14 cellular contexts compared by ENCODE assay signal in the genomic region with DNA sequence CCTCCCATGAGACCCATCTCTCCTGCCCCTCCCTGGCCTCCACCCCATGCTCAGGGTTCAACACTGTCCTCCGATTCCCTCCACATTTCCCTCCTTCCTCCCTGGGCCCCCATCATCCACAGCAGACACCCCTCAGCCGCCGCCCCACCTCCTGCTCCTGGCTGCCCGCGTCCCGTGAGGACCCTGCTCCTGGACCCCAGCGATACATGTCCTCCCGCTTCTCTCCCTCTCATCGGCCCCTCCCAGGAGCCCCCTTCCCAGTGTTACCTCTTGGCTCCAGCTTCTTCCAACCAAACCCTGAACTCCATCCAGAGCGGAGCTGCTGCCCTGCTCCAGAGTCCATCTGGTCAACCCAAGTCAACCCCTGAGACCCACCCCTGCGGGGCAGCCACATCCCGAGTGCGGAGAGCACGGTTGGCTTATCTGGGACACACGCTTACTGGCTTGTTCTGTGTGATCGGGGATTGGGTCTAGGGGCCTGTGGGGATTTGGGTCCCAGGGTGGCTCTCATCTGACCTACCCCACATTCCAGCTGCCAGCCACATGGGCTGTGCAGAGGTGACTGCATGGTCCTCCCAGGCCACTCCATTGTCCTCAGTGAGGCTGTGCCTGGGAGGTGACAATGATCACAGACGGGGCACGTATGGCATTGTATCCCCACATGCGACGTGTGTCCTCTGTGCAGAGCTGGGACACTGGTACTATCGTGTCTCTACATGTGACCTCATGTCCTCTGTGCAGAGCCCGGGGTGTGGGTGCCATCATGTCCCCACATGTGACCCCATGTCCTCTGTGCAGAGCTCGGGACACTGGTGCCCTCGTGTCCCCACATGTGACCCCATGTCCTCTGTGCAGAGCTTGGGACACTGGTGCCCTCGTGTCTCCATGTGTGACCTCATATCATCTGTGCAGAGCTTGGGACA.
"Had no signal": no experiment of that assay in that cellular context is flagged by ENCODE, and none has a peak within 500 bp of the region (broad histone marks: within the 10 kb centered on the region; RNA-seq: fewer than 3 reads in every experiment).

No MANE protein-coding gene starts in this region.

- DNase-seq: activated CD8-positive, alpha-beta T cell treated with anti-CD3 and anti-CD28 coated beads, Interleukin-2, amount 10 ng/mL, durations not matched to agents 7 days and 5 days; activated naive CD4-positive, alpha-beta T cell treated with Interleukin-2 at 50 U/mL for 16 hours; activated naive CD8-positive, alpha-beta T cell treated with anti-CD3 and anti-CD28 coated beads, Interleukin-2, amount 50 U/mL, for 24 hours; activated T-cell treated with anti-CD3 and anti-CD28 coated beads for 4 hours; hippocampal formation; SJCRH30; stimulated activated naive CD4-positive, alpha-beta T cell treated with Interleukin-2 at 50 U/mL for 16 hours; substantia nigra; T-helper 17 cell; trophoblast cell had no signal

- H3K36me3 Mint-ChIP-seq: WTC11 had no signal

- H3K36me3 ChIP-seq: esophagus muscularis mucosa, SJCRH30 had no signal

- ATAC-seq: activated CD8-positive, alpha-beta T cell treated with anti-CD3 and anti-CD28 coated beads, Interleukin-2, amount 10 ng/mL, durations not matched to agents 7 days and 5 days; activated naive CD8-positive, alpha-beta T cell treated with anti-CD3 and anti-CD28 coated beads, Interleukin-2, amount 50 U/mL, for 24 hours; T-helper 17 cell had no signal

- H3K4me3 ChIP-seq: esophagus muscularis mucosa, SJCRH30 had no signal

- H3K27ac Mint-ChIP-seq: activated CD4-positive, alpha-beta T cell treated with anti-CD3 and anti-CD28 coated beads, Interleukin-2, amount 10 ng/mL, durations not matched to agents 24 days and 14 days; activated CD8-positive, alpha-beta T cell treated with anti-CD3 and anti-CD28 coated beads, Interleukin-2, amount 10 ng/mL, durations not matched to agents 7 days and 5 days; activated naive CD8-positive, alpha-beta T cell treated with anti-CD3 and anti-CD28 coated beads, Interleukin-2, amount 50 U/mL, for 24 hours; nephron; T-helper 17 cell; WTC11 had no signal

- H3K4me1 Mint-ChIP-seq: activated CD4-positive, alpha-beta T cell treated with anti-CD3 and anti-CD28 coated beads, Interleukin-2, amount 10 ng/mL, durations not matched to agents 24 days and 14 days; activated naive CD8-positive, alpha-beta T cell treated with anti-CD3 and anti-CD28 coated beads, Interleukin-2, amount 50 U/mL, for 24 hours; nephron; T-helper 17 cell had no signal

- H3K4me3 Mint-ChIP-seq: activated CD4-positive, alpha-beta T cell treated with anti-CD3 and anti-CD28 coated beads, Interleukin-2, amount 10 ng/mL, durations not matched to agents 24 days and 14 days; activated CD8-positive, alpha-beta T cell treated with anti-CD3 and anti-CD28 coated beads, Interleukin-2, amount 10 ng/mL, durations not matched to agents 7 days and 5 days; activated naive CD8-positive, alpha-beta T cell treated with anti-CD3 and anti-CD28 coated beads, Interleukin-2, amount 50 U/mL, for 24 hours; nephron; T-helper 17 cell; WTC11 had no signal

- H3K27me3 ChIP-seq: SJCRH30 had no signal

- H3K9me3 Mint-ChIP-seq: activated CD4-positive, alpha-beta T cell treated with anti-CD3 and anti-CD28 coated beads, Interleukin-2, amount 10 ng/mL, durations not matched to agents 24 days and 14 days; activated naive CD8-positive, alpha-beta T cell treated with anti-CD3 and anti-CD28 coated beads, Interleukin-2, amount 50 U/mL, for 24 hours; nephron had no signal

- H3K4me1 ChIP-seq: esophagus muscularis mucosa, SJCRH30 had no signal

- H3K9me3 ChIP-seq: esophagus muscularis mucosa, SJCRH30 had no signal

- H3K27me3 Mint-ChIP-seq: activated CD4-positive, alpha-beta T cell treated with anti-CD3 and anti-CD28 coated beads, Interleukin-2, amount 10 ng/mL, durations not matched to agents 24 days and 14 days; activated naive CD8-positive, alpha-beta T cell treated with anti-CD3 and anti-CD28 coated beads, Interleukin-2, amount 50 U/mL, for 24 hours; T-helper 17 cell had no signal

- H3K27ac ChIP-seq: esophagus muscularis mucosa, SJCRH30 had no signal
